Comparison of ENCODE assay signal across 11 cellular contexts in genomic region chr7:141074997-141075396, GRCh38. TPM values are rescaled to one million over a fixed set of nuclear protein-coding genes. Genes with fewer than 3 reads are reported as not detected.
DNase-seq lines count a peak whose midpoint lies in the region; ATAC-seq, FAIRE-seq and TF ChIP-seq lines count a peak whose summit lies in the region.
"Had no signal": no experiment of that assay in that cellular context is flagged by ENCODE, and none has a peak within 500 bp of the region (broad histone marks: within the 10 kb centered on the region; RNA-seq: fewer than 3 reads in every experiment).

No MANE protein-coding gene starts in this region.

- H3K4me3 ChIP-seq in kidney (ENCODE audit: low read length in 2 of 2), result peak overlapping the region; percentile 0 to 56

- peaks cover 21% of the 10 kb centered on the region for H3K4me1 Mint-ChIP-seq in activated T-cell treated with anti-CD3 and anti-CD28 coated beads, Interleukin-2, amount 50 U/mL, for 4 hours (ENCODE audit: low read depth)
- peaks cover 12% of the 10 kb centered on the region for H3K4me1 Mint-ChIP-seq in activated CD4-positive, alpha-beta memory T cell treated with anti-CD3 and anti-CD28 coated beads for 36 hours (ENCODE audit: low read depth)
- peaks cover 15 to 35% of the 10 kb centered on the region in 2 donors for H3K4me1 Mint-ChIP-seq in stimulated activated naive B cell treated with anti-CD40 and anti-IgM and Interleukin-4, amounts not matched to agents 10 μg/mL and 1 μg/mL and 100 μg/mL, for 72 hours

- ATAC-seq in activated T-cell treated with anti-CD3 and anti-CD28 coated beads, Interleukin-2, amount 50 U/mL, for 4 hours, result no peak
- ATAC-seq in stimulated activated naive B cell treated with anti-CD40 and anti-IgM and Interleukin-4, amounts not matched to agents 10 μg/mL and 1 μg/mL and 100 μg/mL, for 72 hours (replicated peaks), result no peak
- no peak for ATAC-seq in HG03439 (IDR thresholded peaks at IDR 0.05; ENCODE audit: unreplicated experiment)

- H3K36me3 ChIP-seq in kidney (ENCODE audit: control insufficient read depth in 1 of 2, insufficient read depth in 2 of 2, low read length in 2 of 2), result no peaks in the 10 kb centered on the region

- CTCF ChIA-PET in activated CD4-positive, alpha-beta memory T cell treated with anti-CD3 and anti-CD28 coated beads for 36 hours (lab: Charles Lee), result interaction anchor here (0.7 to 1.0 kb wide), 3 partner anchors 61 to 448 kb away, joined by 3 to 4 read pairs (median 3); partner anchors contain the start of gene MRPS33

- no peak for TF ChIP-seq CTCF in kidney (IDR thresholded peaks at IDR 0.05; ENCODE audit: borderline replicate concordance, extremely low read depth, insufficient read depth)

- no peak for DNase-seq in activated T-cell treated with anti-CD3 and anti-CD28 coated beads, Interleukin-2, amount 50 U/mL, for 4 hours
- no peak for DNase-seq in activated T-cell treated with anti-CD3 and anti-CD28 coated beads for 4 hours
- DNase-seq in activated CD4-positive, alpha-beta memory T cell treated with anti-CD3 and anti-CD28 coated beads for 36 hours, result no peak
- no peak for DNase-seq in kidney
- no peak for DNase-seq in stimulated activated naive B cell treated with anti-CD40 and anti-IgM and Interleukin-4, amounts not matched to agents 10 μg/mL and 1 μg/mL and 100 μg/mL, for 72 hours
- no peak for DNase-seq in A172 (ENCODE audit: low spot score)
- no peak for DNase-seq in effector CD4-positive, alpha-beta T cell
- DNase-seq: cortex of kidney; NCI-H1694; stimulated activated CD4-positive, alpha-beta T cell treated with anti-CD3 and anti-CD28 coated beads, Interleukin-12 subunit alpha, Interleukin-12 subunit beta, amount 100 ng/mL, for 4 hours had no signal

- intact Hi-C loops in activated CD4-positive, alpha-beta memory T cell treated with anti-CD3 and anti-CD28 coated beads for 36 hours (cut with micrococcal nuclease), result loop anchor here (5.0 kb wide), 3 partner anchors 147 to 577 kb away; no protein-coding TSS in a partner anchor
- intact Hi-C loops in kidney (cut with DNase I), result no loop called here

- no peak overlapping the region for H3K9ac ChIP-seq in kidney (ENCODE audit: low read length in 2 of 2)

- H3K9me3 Mint-ChIP-seq in activated T-cell treated with anti-CD3 and anti-CD28 coated beads, Interleukin-2, amount 50 U/mL, for 4 hours, result no peaks in the 10 kb centered on the region
- no peaks in the 10 kb centered on the region for H3K9me3 Mint-ChIP-seq in activated CD4-positive, alpha-beta memory T cell treated with anti-CD3 and anti-CD28 coated beads for 36 hours
- no peaks in the 10 kb centered on the region for H3K9me3 Mint-ChIP-seq in stimulated activated naive B cell treated with anti-CD40 and anti-IgM and Interleukin-4, amounts not matched to agents 10 μg/mL and 1 μg/mL and 100 μg/mL, for 72 hours

- no peak overlapping the region for H3K27ac ChIP-seq in kidney (ENCODE audit: low read depth in 2 of 2, low read length in 2 of 2)

- FAIRE-seq in kidney (lab: Jason Lieb, UNC), result no peak

- H3K4me3 Mint-ChIP-seq in activated T-cell treated with anti-CD3 and anti-CD28 coated beads, Interleukin-2, amount 50 U/mL, for 4 hours, result peak overlapping the region; percentile 72
- H3K4me3 Mint-ChIP-seq in activated CD4-positive, alpha-beta memory T cell treated with anti-CD3 and anti-CD28 coated beads for 36 hours, result peak overlapping the region; percentile 68
- peak overlapping the region; percentile 78 to 81 for H3K4me3 Mint-ChIP-seq in stimulated activated naive B cell treated with anti-CD40 and anti-IgM and Interleukin-4, amounts not matched to agents 10 μg/mL and 1 μg/mL and 100 μg/mL, for 72 hours

- no peaks in the 10 kb centered on the region for H3K9me3 ChIP-seq in kidney (ENCODE audit: control insufficient read depth in 1 of 2, low read length in 2 of 2)

- no peak overlapping the region for H3K27ac Mint-ChIP-seq in activated CD4-positive, alpha-beta memory T cell treated with anti-CD3 and anti-CD28 coated beads for 36 hours
- H3K27ac Mint-ChIP-seq in stimulated activated naive B cell treated with anti-CD40 and anti-IgM and Interleukin-4, amounts not matched to agents 10 μg/mL and 1 μg/mL and 100 μg/mL, for 72 hours, result peak overlapping the region; percentile 20

- peaks cover 44% of the 10 kb centered on the region for H3K27me3 Mint-ChIP-seq in activated T-cell treated with anti-CD3 and anti-CD28 coated beads, Interleukin-2, amount 50 U/mL, for 4 hours (ENCODE audit: low read depth)
- peaks cover 38% of the 10 kb centered on the region for H3K27me3 Mint-ChIP-seq in activated CD4-positive, alpha-beta memory T cell treated with anti-CD3 and anti-CD28 coated beads for 36 hours
- peaks cover 34 to 48% of the 10 kb centered on the region in 2 donors for H3K27me3 Mint-ChIP-seq in stimulated activated naive B cell treated with anti-CD40 and anti-IgM and Interleukin-4, amounts not matched to agents 10 μg/mL and 1 μg/mL and 100 μg/mL, for 72 hours

- no peaks in the 10 kb centered on the region for H3K36me3 Mint-ChIP-seq in activated T-cell treated with anti-CD3 and anti-CD28 coated beads, Interleukin-2, amount 50 U/mL, for 4 hours (ENCODE audit: insufficient read depth)
- no peaks in the 10 kb centered on the region for H3K36me3 Mint-ChIP-seq in activated CD4-positive, alpha-beta memory T cell treated with anti-CD3 and anti-CD28 coated beads for 36 hours
- no peaks in the 10 kb centered on the region for H3K36me3 Mint-ChIP-seq in stimulated activated naive B cell treated with anti-CD40 and anti-IgM and Interleukin-4, amounts not matched to agents 10 μg/mL and 1 μg/mL and 100 μg/mL, for 72 hours

- peaks cover 0 to 20% of the 10 kb centered on the region in 2 donors for H3K4me1 ChIP-seq in kidney (ENCODE audit: control insufficient read depth in 1 of 2, insufficient read depth in 1 of 2, low read depth in 1 of 2, low read length in 2 of 2)

- POLR2A ChIA-PET in activated CD4-positive, alpha-beta memory T cell treated with anti-CD3 and anti-CD28 coated beads for 36 hours (lab: Charles Lee), result interaction anchor here (1.0 kb wide), 1 partner anchor 60 kb away, joined by 3 read pairs; the partner anchor contains the start of gene MRPS33

RNA-seq across cellular contexts. Expression of gene TMEM178B, which starts 1.1 kb away (rescaled TPM):
- under 1 TPM; 0.23 to 0.90 (median 0.37) TPM for total RNA-seq in activated T-cell treated with anti-CD3 and anti-CD28 coated beads, Interleukin-2, amount 50 U/mL, for 4 hours
- total RNA-seq in activated CD4-positive, alpha-beta memory T cell treated with anti-CD3 and anti-CD28 coated beads for 36 hours, result under 1 TPM; 0.58 to 0.81 TPM
- 20.0 TPM for total RNA-seq in kidney
- polyA plus RNA-seq in kidney (ENCODE audit: insufficient read depth, low read depth, low replicate concordance), result 0.58 TPM
- 0.34 and 0.50 TPM in 2 replicates for total RNA-seq in A172 (2014; rRNA removed; shearing (Covaris generic))

Comparison
In these comparisons a context has a peak if more than half of its experiments do, and no peak if none do; other contexts are left out.
1. RNA of gene TMEM178B, which starts 1.1 kb away (total RNA-seq): 20.0 TPM in kidney (single experiment); 0.58 to 0.81 TPM in activated CD4-positive, alpha-beta memory T cell treated with anti-CD3 and anti-CD28 coated beads for 36 hours, 0.34 to 0.50 TPM in A172 and 0.23 to 0.90 TPM in activated T-cell treated with anti-CD3 and anti-CD28 coated beads, Interleukin-2, amount 50 U/mL, for 4 hours; every median in the first group is over 10 times any median in the second.
2. Peak in every context shown above with its lines, with median percentiles within 50 percentile points of each other: H3K4me3 Mint-ChIP-seq.